In the genomic region with DNA sequence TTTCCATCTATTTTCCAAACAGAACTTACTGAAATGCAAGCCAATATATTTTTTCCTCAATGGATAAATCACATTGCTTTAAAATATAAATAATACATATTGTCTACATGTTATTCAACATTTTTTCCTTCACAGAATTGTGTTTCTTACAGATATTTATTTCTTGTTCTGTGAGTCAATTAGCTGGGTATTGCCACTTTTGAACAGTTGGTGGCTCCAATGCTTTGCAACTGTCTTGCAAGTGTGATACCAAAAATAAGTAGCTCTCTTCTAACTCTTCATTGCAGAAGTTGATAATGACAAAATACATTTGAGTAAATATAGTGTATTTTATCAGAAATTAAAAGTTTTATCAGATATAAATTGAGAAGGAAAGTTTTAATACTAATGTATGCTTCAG, we compare ENCODE assay signal across 9 cellular contexts. TPM values are rescaled to one million over a fixed set of nuclear protein-coding genes. Genes with fewer than 3 reads are reported as not detected.
DNase-seq lines count a peak whose midpoint lies in the region; ATAC-seq and TF ChIP-seq lines count a peak whose summit lies in the region.
"Had no signal": no experiment of that assay in that cellular context is flagged by ENCODE, and none has a peak within 500 bp of the region (broad histone marks: within the 10 kb centered on the region; RNA-seq: fewer than 3 reads in every experiment).

No MANE protein-coding gene starts in this region.

- peaks cover 0 to 5% of the 10 kb centered on the region in 2 donors for H3K4me1 Mint-ChIP-seq in effector memory CD8-positive, alpha-beta T cell (ENCODE audit: low read depth in 2 of 2)
- H3K4me1 Mint-ChIP-seq: natural killer cell had no signal

- peaks cover 10 to 15% of the 10 kb centered on the region in 2 donors for H3K27me3 Mint-ChIP-seq in effector memory CD8-positive, alpha-beta T cell

- H3K36me3 ChIP-seq in adipocyte (ENCODE audit: control insufficient read depth, insufficient read depth, low read length, severe bottlenecking): no peaks in the 10 kb centered on the region
- no peaks in the 10 kb centered on the region for H3K36me3 ChIP-seq in lower lobe of right lung

- ATAC-seq in HG03139 (IDR thresholded peaks at IDR 0.05; ENCODE audit: unreplicated experiment) (peak; percentile 60), lower lobe of right lung (peak in 1 of 2 donors; percentile 67), GM18511 (IDR thresholded peaks at IDR 0.05; ENCODE audit: unreplicated experiment) (no peak)
- no peak for ATAC-seq in effector memory CD8-positive, alpha-beta T cell (replicated peaks)
- ATAC-seq: natural killer cell had no signal

- no peak overlapping the region for H3K27ac ChIP-seq in lower lobe of right lung

- no peak overlapping the region for H3K4me3 ChIP-seq in adipocyte (ENCODE audit: low read length)
- no peak overlapping the region for H3K4me3 ChIP-seq in lower lobe of right lung

- in situ Hi-C loops in G401 (cut with HindIII; ENCODE audit: low sequenced_read_pairs): no loop called here

- no peaks in the 10 kb centered on the region for H3K4me1 ChIP-seq in adipocyte (ENCODE audit: control insufficient read depth, insufficient read depth, low read length)
- no peaks in the 10 kb centered on the region for H3K4me1 ChIP-seq in lower lobe of right lung

- intact Hi-C loops in lower lobe of right lung (cut with DNase I): no loop called here

- no peaks in the 10 kb centered on the region for H3K27me3 ChIP-seq in adipocyte (replicated peaks; ENCODE audit: control insufficient read depth, insufficient read depth, low read length)
- H3K27me3 ChIP-seq in lower lobe of right lung (ENCODE audit: low read depth): no peaks in the 10 kb centered on the region

- no peak overlapping the region for H3K27ac Mint-ChIP-seq in effector memory CD8-positive, alpha-beta T cell
- H3K27ac Mint-ChIP-seq: natural killer cell had no signal

- TF ChIP-seq CTCF in lower lobe of right lung (IDR thresholded peaks at IDR 0.05): peak; percentile 29

- H3K36me3 Mint-ChIP-seq in effector memory CD8-positive, alpha-beta T cell (ENCODE audit: insufficient read depth): no peaks in the 10 kb centered on the region
- H3K36me3 Mint-ChIP-seq: natural killer cell had no signal

- H3K9ac ChIP-seq in adipocyte (ENCODE audit: low read length): no peak overlapping the region

- H3K4me3 Mint-ChIP-seq in effector memory CD8-positive, alpha-beta T cell: no peak overlapping the region
- H3K4me3 Mint-ChIP-seq: natural killer cell had no signal

- H3K9me3 Mint-ChIP-seq in effector memory CD8-positive, alpha-beta T cell: no peaks in the 10 kb centered on the region
- H3K9me3 Mint-ChIP-seq: natural killer cell had no signal

- DNase-seq in G401 (ENCODE audit: low spot score) (peak; percentile 26), adipocyte (ENCODE audit: low read depth) (peak; percentile 10), lower lobe of right lung (no peak), mesenteric fat pad (ENCODE audit: low spot score) (no peak), C1 segment of cervical spinal cord (lab: John Stamatoyannopoulos, UW) (no peak)
- no peak for DNase-seq in effector memory CD8-positive, alpha-beta T cell
- DNase-seq: natural killer cell had no signal

- H3K9me3 ChIP-seq in adipocyte (ENCODE audit: control insufficient read depth, low read length) (no peaks in the 10 kb centered on the region), lower lobe of right lung (no peaks in the 10 kb centered on the region)

RNA-seq across cellular contexts. Expression of gene GPC5, which starts 17.1 kb away (rescaled TPM):
- 3.4 and 14.2 TPM in 2 replicates for total RNA-seq in G401 (2014; rRNA removed; shearing (Covaris generic))
- total RNA-seq in lower lobe of right lung (8.7 TPM), mesenteric fat pad (0.13 TPM)
- total RNA-seq: natural killer cell had no signal

RNA-seq across cellular contexts. Expression of gene MIR17HG, which starts 33.9 kb away (rescaled TPM):
- 6.6 and 7.8 TPM in 2 replicates for total RNA-seq in G401 (2014; rRNA removed; shearing (Covaris generic))
- 6.1 TPM for total RNA-seq in lower lobe of right lung
- 3.5 TPM for total RNA-seq in mesenteric fat pad

Comparison
In these comparisons a context has a peak if more than half of its experiments do, and no peak if none do; other contexts are left out.
1. DNase-seq: peak in G401 (single experiment) and adipocyte (single experiment); none in lower lobe of right lung (single experiment), effector memory CD8-positive, alpha-beta T cell (0 of 3), mesenteric fat pad (single experiment) and C1 segment of cervical spinal cord (0 of 14).